In the genomic region with DNA sequence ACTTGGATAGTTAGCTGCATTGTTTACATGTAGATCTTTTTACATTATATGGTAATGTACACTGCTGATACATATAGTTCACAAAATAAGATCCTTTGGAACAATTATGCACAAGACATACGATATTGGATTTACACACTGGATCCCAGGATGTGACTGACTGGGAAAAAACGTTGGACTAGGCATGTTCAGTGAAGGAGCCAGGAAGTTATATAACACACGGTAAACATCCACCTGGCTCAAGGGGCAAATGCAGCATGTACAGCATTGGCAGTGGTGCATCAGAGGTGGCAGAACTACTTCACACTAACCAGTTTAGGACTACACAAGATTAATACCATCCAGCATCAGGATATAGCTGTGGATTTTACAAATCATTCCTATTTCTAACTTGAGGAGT, we compare ENCODE assay signal across 13 cellular contexts. TPM values are rescaled to one million over a fixed set of nuclear protein-coding genes. Genes with fewer than 3 reads are reported as not detected.
DNase-seq lines count a peak whose midpoint lies in the region; ATAC-seq, FAIRE-seq and TF ChIP-seq lines count a peak whose summit lies in the region.
"Not testable (repeated sequence)": the region's sequence is repeated elsewhere in the genome, so short reads cannot be mapped to it uniquely, and the experiment has no call there.
"Had no signal": no experiment of that assay in that cellular context is flagged by ENCODE, and none has a peak within 500 bp of the region (broad histone marks: within the 10 kb centered on the region; RNA-seq: fewer than 3 reads in every experiment).

No MANE protein-coding gene starts in this region.

- not testable (repeated sequence) for H3K4me1 ChIP-seq in A549, pancreas
- H3K4me1 ChIP-seq in HepG2 (ENCODE audit: insufficient read depth, low read length), result peaks cover 63% of the 10 kb centered on the region

- not testable (repeated sequence) for H3K36me3 ChIP-seq in HepG2 (replicated peaks in 1 of 2; ENCODE audit: control insufficient read depth in 1 of 2, insufficient read depth in 2 of 2, low read length in 2 of 2); pancreas

- intact Hi-C loops in HepG2 (cut with micrococcal nuclease; ENCODE audit: unreplicated experiment); pancreas (cut with DNase I): not testable (repeated sequence)

- H3K9ac ChIP-seq in HepG2 (ENCODE audit: insufficient read depth, low read depth, low read length), result not testable (repeated sequence)

- H3K9me3 ChIP-seq in A549; HepG2 (ENCODE audit: low read length); pancreas: not testable (repeated sequence)

- not testable (repeated sequence) for H3K4me2 ChIP-seq in A549
- peak overlapping the region; percentile 21; the same call in 1 of the 2 replicates for H3K4me2 ChIP-seq in HepG2 (ENCODE audit: low read depth, low read length)

- H3K79me2 ChIP-seq in HepG2 (ENCODE audit: insufficient read depth, low read length), result not testable (repeated sequence)

- H3K4me3 ChIP-seq in A549; HepG2 (replicated peaks in 1 of 3; ENCODE audit: insufficient read depth in 1 of 3, low read depth in 2 of 3, low read length in 3 of 3); pancreas: not testable (repeated sequence)

- TF ChIP-seq CTCF in A549 (IDR thresholded peaks at IDR 0.05); VCaP (conservative IDR thresholded peaks at IDR 0.05); HepG2 (CRISPR knock-in tag; IDR thresholded peaks at IDR 0.05); pancreas (IDR thresholded peaks at IDR 0.05): not testable (repeated sequence)

- in situ Hi-C loops in HepG2 (cut with HindIII; ENCODE audit: extremely low pct_ligation_motif_present, low pct_unique_long_range_greater_than_20kb), result not testable (repeated sequence)

- not testable (repeated sequence) for TF ChIP-seq EP300 in A549 (IDR thresholded peaks at IDR 0.05); HepG2 (IDR thresholded peaks at IDR 0.05; ENCODE audit: low read depth in 2 of 2, low read length in 2 of 2); HepG2 (CRISPR knock-in tag; IDR thresholded peaks at IDR 0.05; ENCODE audit: borderline replicate concordance)

- H3K27ac ChIP-seq in A549; HepG2 (ENCODE audit: extremely low read length, insufficient read depth, low read length); pancreas: not testable (repeated sequence)
- H3K27ac ChIP-seq in VCaP, result peak overlapping the region; percentile 45

- FAIRE-seq in A549 (lab: Jason Lieb, UNC) (peak; percentile 84), H54 (lab: Jason Lieb, UNC) (peak; percentile 93), frontal cortex (lab: Jason Lieb, UNC) (peak; percentile 17), pancreas (lab: Jason Lieb, UNC) (peak; percentile 61)
- FAIRE-seq in HepG2 (lab: Jason Lieb, UNC), result not testable (repeated sequence)

- H4K20me1 ChIP-seq in HepG2 (ENCODE audit: insufficient read depth, low read length), result not testable (repeated sequence)

- H3K27me3 ChIP-seq in HepG2 (ENCODE audit: control insufficient read depth in 1 of 2, insufficient read depth in 2 of 2, low read length in 2 of 2); pancreas: not testable (repeated sequence)

- not testable (repeated sequence) for DNase-seq in A549 (ENCODE audit: low read depth in 1 of 2, low spot score in 1 of 2); H54 (ENCODE audit: insufficient read length, low spot score); frontal cortex (ENCODE audit: low spot score in 2 of 2)
- DNase-seq in HepG2 (ENCODE audit: low spot score), result peak; percentile 11
- peak in 1 of 6 donors; percentile 49 for DNase-seq in pancreas

- WGBS in A549 (ENCODE audit: missing lambda C conversion rate), result 26% methylated on average over 3 of the region's 3 CpGs
- WGBS in HepG2 (ENCODE audit: low lambda C conversion rate), result 8% methylated on average over 3 of the region's 3 CpGs
- 29 to 33% methylated on average over 3 of the region's 3 CpGs for WGBS in pancreas, 2 donors

- not testable (repeated sequence) for ATAC-seq in A549
- ATAC-seq in HepG2 (peak; percentile 69), pancreas (peak; percentile 48 to 92 (median 62))

- not testable (repeated sequence) for TF ChIP-seq POLR2A in A549 (IDR thresholded peaks at IDR 0.05; ENCODE audit: low read length); H54 (IDR thresholded peaks at IDR 0.05; ENCODE audit: low read depth, low read length); HepG2 (IDR thresholded peaks at IDR 0.05; ENCODE audit: insufficient read depth in 1 of 2, low read depth in 2 of 2, low read length in 2 of 2)

- not testable (repeated sequence) for TF ChIP-seq RAD21 in A549 (conservative IDR thresholded peaks at IDR 0.05 in 1 of 2, IDR thresholded peaks at IDR 0.05 in 1 of 2); HepG2 (CRISPR knock-in tag; IDR thresholded peaks at IDR 0.05)

- BruUV-seq in HepG2 (replicated peaks; lab: Mats Ljungman, UMichigan), result not testable (repeated sequence)

- POLR2A ChIA-PET in A549 (lab: Yijun Ruan, JAX); HepG2 (lab: Yijun Ruan, JAX): not testable (repeated sequence)

- CTCF ChIA-PET in A549 (lab: Yijun Ruan, JAX); HepG2 (lab: Yijun Ruan, JAX; ENCODE audit: low intra/inter-chr PET ratio, low total read pairs): not testable (repeated sequence)

- H2AFZ ChIP-seq in HepG2 (ENCODE audit: low read length), result not testable (repeated sequence)

TF ChIP-seq in HepG2, 621 proteins besides CTCF, POLR2A, EP300 and RAD21 (continues in another document):
- TF ChIP-seq MED1 (CRISPR knock-in tag; IDR thresholded peaks at IDR 0.05), result peak; percentile 91
- peak; percentile 47; the same call in 1 of the 2 replicates for TF ChIP-seq IRF2 (CRISPR knock-in tag; IDR thresholded peaks at IDR 0.05)
- 0 out of 2 replicates have a peak, but pooled peaks have one; percentile 32 for TF ChIP-seq TBX2 (CRISPR knock-in tag; IDR thresholded peaks at IDR 0.05; ENCODE audit: borderline replicate concordance)
- TF ChIP-seq ELF3 (CRISPR knock-in tag; IDR thresholded peaks at IDR 0.05), result peak; percentile 73
- TF ChIP-seq, protein P1, sequence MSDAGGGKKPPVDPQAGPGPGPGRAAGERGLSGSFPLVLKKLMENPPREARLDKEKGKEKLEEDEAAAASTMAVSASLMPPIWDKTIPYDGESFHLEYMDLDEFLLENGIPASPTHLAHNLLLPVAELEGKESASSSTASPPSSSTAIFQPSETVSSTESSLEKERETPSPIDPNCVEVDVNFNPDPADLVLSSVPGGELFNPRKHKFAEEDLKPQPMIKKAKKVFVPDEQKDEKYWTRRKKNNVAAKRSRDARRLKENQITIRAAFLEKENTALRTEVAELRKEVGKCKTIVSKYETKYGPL (CRISPR knock-in tag; IDR thresholded peaks at IDR 0.05), result peak; percentile 97; the same call in 1 of the 2 replicates
- TF ChIP-seq, protein P2, sequence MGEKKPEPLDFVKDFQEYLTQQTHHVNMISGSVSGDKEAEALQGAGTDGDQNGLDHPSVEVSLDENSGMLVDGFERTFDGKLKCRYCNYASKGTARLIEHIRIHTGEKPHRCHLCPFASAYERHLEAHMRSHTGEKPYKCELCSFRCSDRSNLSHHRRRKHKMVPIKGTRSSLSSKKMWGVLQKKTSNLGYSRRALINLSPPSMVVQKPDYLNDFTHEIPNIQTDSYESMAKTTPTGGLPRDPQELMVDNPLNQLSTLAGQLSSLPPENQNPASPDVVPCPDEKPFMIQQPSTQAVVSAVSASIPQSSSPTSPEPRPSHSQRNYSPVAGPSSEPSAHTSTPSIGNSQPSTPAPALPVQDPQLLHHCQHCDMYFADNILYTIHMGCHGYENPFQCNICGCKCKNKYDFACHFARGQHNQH (CRISPR knock-in tag; IDR thresholded peaks at IDR 0.05), result 0 out of 2 replicates have a peak, but pooled peaks have one; percentile 38
- TF ChIP-seq GATAD2A (CRISPR knock-in tag; IDR thresholded peaks at IDR 0.05), result peak; percentile 60

RNA-seq across cellular contexts. Expression of gene FREM1, which starts 10.6 kb away (rescaled TPM):
- polyA plus RNA-seq in A549 (2011; rRNA removed), result not detected in 2 replicates
- not detected in 2 replicates for polyA plus RNA-seq in A549 (2012; cell fraction: cytosol; rRNA removed)
- polyA plus RNA-seq in A549 (2012; cell fraction: nucleus; rRNA removed), result not detected in 2 replicates
- polyA plus RNA-seq in A549 (2017; fragmentation: RNase III; extraction: RNeasy Plus Mini Kit Qiagen cat#74134 plus additional on column Dnase treatment), result not detected in 3 replicates
- 0.04 TPM in 1 of 2 replicates, not detected in the other for polyA minus RNA-seq in A549 (2011; rRNA and poly(A)+ RNA removed)
- total RNA-seq in frontal cortex, result 3.3 TPM
- 33.6 and 64.3 TPM in 2 replicates for total RNA-seq in HepG2 (2016; rRNA removed; fragmentation: Illumina TruSeq; extraction: Trizol)
- 4.3 and 4.4 TPM in 2 replicates for total RNA-seq in HepG2 (2016; cell fraction: cytosol; rRNA removed; fragmentation: Illumina TruSeq; extraction: Trizol; ENCODE audit: low read depth)
- 35.4 and 63.3 TPM in 2 replicates for total RNA-seq in HepG2 (2016; cell fraction: insoluble cytoplasmic fraction; rRNA removed; fragmentation: Illumina TruSeq; extraction: Trizol)
- total RNA-seq in HepG2 (2016; cell fraction: membrane; rRNA removed; fragmentation: Illumina TruSeq; extraction: Trizol), result 11.1 and 12.8 TPM in 2 replicates
- 124 and 146 TPM in 2 replicates for total RNA-seq in HepG2 (2016; cell fraction: nucleus; rRNA removed; fragmentation: Illumina TruSeq; extraction: Trizol)
- 202 and 232 TPM in 2 replicates for polyA plus RNA-seq in HepG2 (2011; rRNA removed)
- 129 and 182 TPM in 2 replicates for polyA plus RNA-seq in HepG2 (2011; cell fraction: cytosol; rRNA removed)
- polyA plus RNA-seq in HepG2 (2011; cell fraction: nucleus; rRNA removed), result 324 and 329 TPM in 2 replicates
- polyA plus RNA-seq in HepG2 (2012), result 122 and 133 TPM in 2 replicates
- polyA plus RNA-seq in HepG2 (2016; cell fraction: cytosol; fragmentation: Illumina TruSeq; extraction: Trizol; ENCODE audit: low read depth), result 3.2 and 3.5 TPM in 2 replicates
- polyA plus RNA-seq in HepG2 (2016; cell fraction: insoluble cytoplasmic fraction; fragmentation: Illumina TruSeq; extraction: Trizol; ENCODE audit: low read depth), result 22.5 and 25.8 TPM in 2 replicates
- polyA plus RNA-seq in HepG2 (2016; cell fraction: membrane; fragmentation: Illumina TruSeq; extraction: Trizol; ENCODE audit: low read depth), result 4.7 and 6.1 TPM in 2 replicates
- polyA plus RNA-seq in HepG2 (2016; cell fraction: nucleus; fragmentation: Illumina TruSeq; extraction: Trizol; ENCODE audit: insufficient read depth, low read depth), result 89.7 and 90.5 TPM in 2 replicates
- 0.56 and 445 TPM in 2 replicates for polyA minus RNA-seq in HepG2 (2011; rRNA and poly(A)+ RNA removed; ENCODE audit: low replicate concordance)
- 118 and 175 TPM in 2 replicates for polyA minus RNA-seq in HepG2 (2011; cell fraction: cytosol; rRNA and poly(A)+ RNA removed)
- 794 and 882 TPM in 2 replicates for polyA minus RNA-seq in HepG2 (2011; cell fraction: nucleus; rRNA and poly(A)+ RNA removed)
- total RNA-seq in pancreas, result 10 to 100 TPM in 2 of 6 donors, 1 to 10 TPM in 4; 4.6 to 19.8 (median 7.4) TPM
- 10 to 100 TPM in 1 of 2 donors, 1 to 10 TPM in 1; 8.4 to 15.4 TPM for polyA plus RNA-seq in pancreas
- total RNA-seq: A172; CD8-positive, alpha-beta memory T cell; Daoy had no signal
- polyA plus RNA-seq: AG04450; CD14-positive monocyte; CD4-positive, alpha-beta memory T cell; CD4-positive, CD25-positive, alpha-beta regulatory T cell; CD8-positive, alpha-beta memory T cell had no signal
